Comparison of ENCODE assay signal across 1 cellular context in the genomic region with DNA sequence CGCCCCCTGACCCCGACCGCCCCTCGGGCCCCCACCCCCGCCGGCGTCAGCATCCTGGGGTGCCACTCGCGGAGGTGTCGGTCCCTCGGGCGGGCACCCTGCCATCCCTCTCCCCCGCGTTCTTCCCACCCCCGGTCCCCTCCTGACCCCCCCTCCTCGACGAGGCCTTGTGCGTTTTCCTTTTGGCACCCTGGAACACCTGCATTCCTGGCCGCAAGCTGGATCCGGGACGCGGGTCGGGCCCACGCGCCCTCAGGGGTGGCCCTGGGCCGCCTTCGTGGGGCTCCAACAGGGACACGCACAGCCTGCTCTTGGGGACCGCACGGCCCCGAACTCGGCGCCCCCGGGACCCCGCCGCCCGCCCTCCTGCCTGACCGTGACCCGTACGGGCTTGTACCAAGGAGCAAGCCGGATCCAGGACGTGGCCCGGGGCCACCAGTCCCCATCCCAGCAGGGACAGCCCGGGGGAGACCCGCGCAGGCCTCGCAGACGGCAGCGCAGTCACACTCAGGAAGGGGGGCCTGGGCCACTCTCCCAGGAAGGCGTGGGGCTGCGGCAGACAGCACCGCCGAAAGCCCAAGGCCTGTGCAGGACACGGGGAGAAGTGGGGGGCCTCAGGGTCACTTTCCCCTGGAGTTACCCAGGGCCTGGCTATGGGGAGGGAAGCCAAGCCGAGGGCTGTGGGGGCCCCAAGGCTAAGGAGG.
TF ChIP-seq lines count a peak whose summit lies in the region.

No MANE protein-coding gene starts in this region.

TF ChIP-seq in GM23338, 12 proteins besides CTCF, POLR2A, EP300 and RAD21 (continued from another document):
- TF ChIP-seq, protein P1, sequence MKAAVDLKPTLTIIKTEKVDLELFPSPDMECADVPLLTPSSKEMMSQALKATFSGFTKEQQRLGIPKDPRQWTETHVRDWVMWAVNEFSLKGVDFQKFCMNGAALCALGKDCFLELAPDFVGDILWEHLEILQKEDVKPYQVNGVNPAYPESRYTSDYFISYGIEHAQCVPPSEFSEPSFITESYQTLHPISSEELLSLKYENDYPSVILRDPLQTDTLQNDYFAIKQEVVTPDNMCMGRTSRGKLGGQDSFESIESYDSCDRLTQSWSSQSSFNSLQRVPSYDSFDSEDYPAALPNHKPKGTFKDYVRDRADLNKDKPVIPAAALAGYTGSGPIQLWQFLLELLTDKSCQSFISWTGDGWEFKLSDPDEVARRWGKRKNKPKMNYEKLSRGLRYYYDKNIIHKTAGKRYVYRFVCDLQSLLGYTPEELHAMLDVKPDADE (IDR thresholded peaks at IDR 0.05), result no peak
- TF ChIP-seq EZH2 (IDR thresholded peaks at IDR 0.05; ENCODE audit: low read depth, unreplicated experiment) (no peak), NANOG (IDR thresholded peaks at IDR 0.05; ENCODE audit: borderline replicate concordance) (no peak), POLR2AphosphoS5 (IDR thresholded peaks at IDR 0.05; ENCODE audit: low read depth) (no peak), ZNF331 (CRISPR knock-in tag; IDR thresholded peaks at IDR 0.05; ENCODE audit: low read depth) (no peak), ZNF462 (CRISPR knock-in tag; IDR thresholded peaks at IDR 0.05) (no peak), ZNF114 (CRISPR knock-in tag; IDR thresholded peaks at IDR 0.05) (no peak)
